Comparison of ENCODE assay signal across 1 cellular context in the genomic region with DNA sequence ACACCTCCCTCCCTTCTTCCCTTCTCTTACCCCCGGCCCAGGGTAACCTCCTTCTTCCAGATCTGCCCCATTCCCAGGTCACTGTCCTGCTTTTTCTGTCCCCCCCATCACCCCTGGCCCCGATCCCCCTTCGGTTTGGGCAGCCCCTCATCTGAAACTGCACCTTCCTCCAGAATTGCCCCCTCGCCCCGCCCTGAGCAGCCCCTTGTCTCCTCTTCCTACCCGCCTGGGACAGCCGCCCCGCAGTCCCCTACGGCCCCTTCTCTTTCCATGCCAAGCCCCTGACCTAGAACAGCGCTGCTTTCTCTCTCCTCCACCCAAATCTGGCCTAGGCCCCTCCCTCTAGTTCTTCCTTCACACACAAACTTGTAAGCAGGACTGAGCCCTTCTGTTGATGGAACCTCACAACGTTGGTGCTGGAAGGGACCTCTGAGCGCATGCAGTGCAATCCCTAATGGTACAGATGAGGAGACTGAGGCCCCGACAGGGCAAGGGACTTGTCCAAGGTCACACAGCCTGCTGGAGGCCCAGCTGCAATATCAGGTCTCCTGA.
TF ChIP-seq lines count a peak whose summit lies in the region.

No MANE protein-coding gene starts in this region.

TF ChIP-seq in HepG2, 621 proteins besides CTCF, POLR2A, EP300 and RAD21 (continues in another document):
- TF ChIP-seq, protein P1, sequence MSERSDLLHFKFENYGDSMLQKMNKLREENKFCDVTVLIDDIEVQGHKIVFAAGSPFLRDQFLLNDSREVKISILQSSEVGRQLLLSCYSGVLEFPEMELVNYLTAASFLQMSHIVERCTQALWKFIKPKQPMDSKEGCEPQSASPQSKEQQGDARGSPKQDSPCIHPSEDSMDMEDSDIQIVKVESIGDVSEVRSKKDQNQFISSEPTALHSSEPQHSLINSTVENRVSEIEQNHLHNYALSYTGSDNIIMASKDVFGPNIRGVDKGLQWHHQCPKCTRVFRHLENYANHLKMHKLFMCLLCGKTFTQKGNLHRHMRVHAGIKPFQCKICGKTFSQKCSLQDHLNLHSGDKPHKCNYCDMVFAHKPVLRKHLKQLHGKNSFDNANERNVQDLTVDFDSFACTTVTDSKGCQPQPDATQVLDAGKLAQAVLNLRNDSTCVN (CRISPR knock-in tag; IDR thresholded peaks at IDR 0.05; ENCODE audit: borderline replicate concordance): no peak
- TF ChIP-seq ZNF546 (CRISPR knock-in tag; conservative IDR thresholded peaks at IDR 0.05) (no peak), MEIS1 (CRISPR knock-in tag; IDR thresholded peaks at IDR 0.05; ENCODE audit: borderline replicate concordance) (0 out of 2 replicates have a peak, but pooled peaks have one; percentile 27), ZNF670 (CRISPR knock-in tag; IDR thresholded peaks at IDR 0.05; ENCODE audit: borderline replicate concordance) (no peak), NR2F6 (IDR thresholded peaks at IDR 0.05) (no peak), NR2F6 (CRISPR knock-in tag; IDR thresholded peaks at IDR 0.05) (no peak), ZNF782 (CRISPR knock-in tag; IDR thresholded peaks at IDR 0.05; ENCODE audit: borderline replicate concordance) (no peak), CENPX (CRISPR knock-in tag; IDR thresholded peaks at IDR 0.05) (no peak), SRY (CRISPR knock-in tag; IDR thresholded peaks at IDR 0.05) (no peak), PCBP1 (IDR thresholded peaks at IDR 0.05; ENCODE audit: borderline replicate concordance, low read depth, low read length) (no peak), ZNF329 (CRISPR knock-in tag; IDR thresholded peaks at IDR 0.05; ENCODE audit: low read depth) (no peak), PLRG1 (conservative IDR thresholded peaks at IDR 0.05) (no peak), NFKB2 (CRISPR knock-in tag; IDR thresholded peaks at IDR 0.05; ENCODE audit: borderline replicate concordance) (no peak), CEBPB (IDR thresholded peaks at IDR 0.05; ENCODE audit: borderline replicate concordance, low read depth, low read length) (no peak), SIN3A (IDR thresholded peaks at IDR 0.05; ENCODE audit: borderline replicate concordance, low read depth, low read length) (no peak), MEF2D (CRISPR knock-in tag; IDR thresholded peaks at IDR 0.05) (no peak), ZNF572 (CRISPR knock-in tag; IDR thresholded peaks at IDR 0.05) (no peak), ARNT (IDR thresholded peaks at IDR 0.05) (no peak), ZNF30 (CRISPR knock-in tag; IDR thresholded peaks at IDR 0.05) (no peak), ZNF136 (CRISPR knock-in tag; IDR thresholded peaks at IDR 0.05; ENCODE audit: low read depth) (no peak), ZNF264 (CRISPR knock-in tag; IDR thresholded peaks at IDR 0.05) (no peak), ZNF225 (CRISPR knock-in tag; IDR thresholded peaks at IDR 0.05) (no peak), ZNF383 (CRISPR knock-in tag; IDR thresholded peaks at IDR 0.05; ENCODE audit: borderline replicate concordance) (no peak; the same call in 1 of the 2 replicates), SAP130 (CRISPR knock-in tag; IDR thresholded peaks at IDR 0.05; ENCODE audit: low read depth) (no peak), ATF1 (CRISPR knock-in tag; IDR thresholded peaks at IDR 0.05) (no peak), ZNF337 (CRISPR knock-in tag; IDR thresholded peaks at IDR 0.05; ENCODE audit: borderline replicate concordance, low read depth) (no peak), ZNF614 (CRISPR knock-in tag; IDR thresholded peaks at IDR 0.05; ENCODE audit: borderline replicate concordance) (no peak), ZNF556 (CRISPR knock-in tag; IDR thresholded peaks at IDR 0.05; ENCODE audit: borderline replicate concordance) (no peak), RFX3 (CRISPR knock-in tag; IDR thresholded peaks at IDR 0.05) (no peak), JUN (CRISPR knock-in tag; IDR thresholded peaks at IDR 0.05) (no peak), ARHGAP35 (CRISPR knock-in tag; IDR thresholded peaks at IDR 0.05; ENCODE audit: borderline replicate concordance) (no peak), RNF2 (conservative IDR thresholded peaks at IDR 0.05; ENCODE audit: low read depth) (no peak), NRL (CRISPR knock-in tag; IDR thresholded peaks at IDR 0.05; ENCODE audit: borderline replicate concordance) (no peak), MATR3 (CRISPR knock-in tag; IDR thresholded peaks at IDR 0.05) (no peak), SP140L (CRISPR knock-in tag; IDR thresholded peaks at IDR 0.05; ENCODE audit: borderline replicate concordance) (no peak), MAF1 (CRISPR knock-in tag; IDR thresholded peaks at IDR 0.05; ENCODE audit: borderline replicate concordance) (no peak), ADNP (CRISPR knock-in tag; IDR thresholded peaks at IDR 0.05) (peak; percentile 58; the same call in 1 of the 2 replicates), FOXA3 (CRISPR knock-in tag; IDR thresholded peaks at IDR 0.05) (no peak), ARNT2 (CRISPR knock-in tag; IDR thresholded peaks at IDR 0.05; ENCODE audit: low read depth) (no peak), ZNF766 (CRISPR knock-in tag; IDR thresholded peaks at IDR 0.05; ENCODE audit: borderline replicate concordance) (no peak)
- TF ChIP-seq, protein P2, sequence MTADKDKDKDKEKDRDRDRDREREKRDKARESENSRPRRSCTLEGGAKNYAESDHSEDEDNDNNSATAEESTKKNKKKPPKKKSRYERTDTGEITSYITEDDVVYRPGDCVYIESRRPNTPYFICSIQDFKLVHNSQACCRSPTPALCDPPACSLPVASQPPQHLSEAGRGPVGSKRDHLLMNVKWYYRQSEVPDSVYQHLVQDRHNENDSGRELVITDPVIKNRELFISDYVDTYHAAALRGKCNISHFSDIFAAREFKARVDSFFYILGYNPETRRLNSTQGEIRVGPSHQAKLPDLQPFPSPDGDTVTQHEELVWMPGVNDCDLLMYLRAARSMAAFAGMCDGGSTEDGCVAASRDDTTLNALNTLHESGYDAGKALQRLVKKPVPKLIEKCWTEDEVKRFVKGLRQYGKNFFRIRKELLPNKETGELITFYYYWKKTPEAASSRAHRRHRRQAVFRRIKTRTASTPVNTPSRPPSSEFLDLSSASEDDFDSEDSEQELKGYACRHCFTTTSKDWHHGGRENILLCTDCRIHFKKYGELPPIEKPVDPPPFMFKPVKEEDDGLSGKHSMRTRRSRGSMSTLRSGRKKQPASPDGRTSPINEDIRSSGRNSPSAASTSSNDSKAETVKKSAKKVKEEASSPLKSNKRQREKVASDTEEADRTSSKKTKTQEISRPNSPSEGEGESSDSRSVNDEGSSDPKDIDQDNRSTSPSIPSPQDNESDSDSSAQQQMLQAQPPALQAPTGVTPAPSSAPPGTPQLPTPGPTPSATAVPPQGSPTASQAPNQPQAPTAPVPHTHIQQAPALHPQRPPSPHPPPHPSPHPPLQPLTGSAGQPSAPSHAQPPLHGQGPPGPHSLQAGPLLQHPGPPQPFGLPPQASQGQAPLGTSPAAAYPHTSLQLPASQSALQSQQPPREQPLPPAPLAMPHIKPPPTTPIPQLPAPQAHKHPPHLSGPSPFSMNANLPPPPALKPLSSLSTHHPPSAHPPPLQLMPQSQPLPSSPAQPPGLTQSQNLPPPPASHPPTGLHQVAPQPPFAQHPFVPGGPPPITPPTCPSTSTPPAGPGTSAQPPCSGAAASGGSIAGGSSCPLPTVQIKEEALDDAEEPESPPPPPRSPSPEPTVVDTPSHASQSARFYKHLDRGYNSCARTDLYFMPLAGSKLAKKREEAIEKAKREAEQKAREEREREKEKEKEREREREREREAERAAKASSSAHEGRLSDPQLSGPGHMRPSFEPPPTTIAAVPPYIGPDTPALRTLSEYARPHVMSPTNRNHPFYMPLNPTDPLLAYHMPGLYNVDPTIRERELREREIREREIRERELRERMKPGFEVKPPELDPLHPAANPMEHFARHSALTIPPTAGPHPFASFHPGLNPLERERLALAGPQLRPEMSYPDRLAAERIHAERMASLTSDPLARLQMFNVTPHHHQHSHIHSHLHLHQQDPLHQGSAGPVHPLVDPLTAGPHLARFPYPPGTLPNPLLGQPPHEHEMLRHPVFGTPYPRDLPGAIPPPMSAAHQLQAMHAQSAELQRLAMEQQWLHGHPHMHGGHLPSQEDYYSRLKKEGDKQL (CRISPR knock-in tag; IDR thresholded peaks at IDR 0.05; ENCODE audit: low read depth): no peak
- TF ChIP-seq, protein P3, sequence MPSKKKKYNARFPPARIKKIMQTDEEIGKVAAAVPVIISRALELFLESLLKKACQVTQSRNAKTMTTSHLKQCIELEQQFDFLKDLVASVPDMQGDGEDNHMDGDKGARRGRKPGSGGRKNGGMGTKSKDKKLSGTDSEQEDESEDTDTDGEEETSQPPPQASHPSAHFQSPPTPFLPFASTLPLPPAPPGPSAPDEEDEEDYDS (CRISPR knock-in tag; IDR thresholded peaks at IDR 0.05): no peak
- TF ChIP-seq, protein P4, sequence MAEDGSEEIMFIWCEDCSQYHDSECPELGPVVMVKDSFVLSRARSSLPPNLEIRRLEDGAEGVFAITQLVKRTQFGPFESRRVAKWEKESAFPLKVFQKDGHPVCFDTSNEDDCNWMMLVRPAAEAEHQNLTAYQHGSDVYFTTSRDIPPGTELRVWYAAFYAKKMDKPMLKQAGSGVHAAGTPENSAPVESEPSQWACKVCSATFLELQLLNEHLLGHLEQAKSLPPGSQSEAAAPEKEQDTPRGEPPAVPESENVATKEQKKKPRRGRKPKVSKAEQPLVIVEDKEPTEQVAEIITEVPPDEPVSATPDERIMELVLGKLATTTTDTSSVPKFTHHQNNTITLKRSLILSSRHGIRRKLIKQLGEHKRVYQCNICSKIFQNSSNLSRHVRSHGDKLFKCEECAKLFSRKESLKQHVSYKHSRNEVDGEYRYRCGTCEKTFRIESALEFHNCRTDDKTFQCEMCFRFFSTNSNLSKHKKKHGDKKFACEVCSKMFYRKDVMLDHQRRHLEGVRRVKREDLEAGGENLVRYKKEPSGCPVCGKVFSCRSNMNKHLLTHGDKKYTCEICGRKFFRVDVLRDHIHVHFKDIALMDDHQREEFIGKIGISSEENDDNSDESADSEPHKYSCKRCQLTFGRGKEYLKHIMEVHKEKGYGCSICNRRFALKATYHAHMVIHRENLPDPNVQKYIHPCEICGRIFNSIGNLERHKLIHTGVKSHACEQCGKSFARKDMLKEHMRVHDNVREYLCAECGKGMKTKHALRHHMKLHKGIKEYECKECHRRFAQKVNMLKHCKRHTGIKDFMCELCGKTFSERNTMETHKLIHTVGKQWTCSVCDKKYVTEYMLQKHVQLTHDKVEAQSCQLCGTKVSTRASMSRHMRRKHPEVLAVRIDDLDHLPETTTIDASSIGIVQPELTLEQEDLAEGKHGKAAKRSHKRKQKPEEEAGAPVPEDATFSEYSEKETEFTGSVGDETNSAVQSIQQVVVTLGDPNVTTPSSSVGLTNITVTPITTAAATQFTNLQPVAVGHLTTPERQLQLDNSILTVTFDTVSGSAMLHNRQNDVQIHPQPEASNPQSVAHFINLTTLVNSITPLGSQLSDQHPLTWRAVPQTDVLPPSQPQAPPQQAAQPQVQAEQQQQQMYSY (CRISPR knock-in tag; IDR thresholded peaks at IDR 0.05): no peak
- TF ChIP-seq, protein P5, sequence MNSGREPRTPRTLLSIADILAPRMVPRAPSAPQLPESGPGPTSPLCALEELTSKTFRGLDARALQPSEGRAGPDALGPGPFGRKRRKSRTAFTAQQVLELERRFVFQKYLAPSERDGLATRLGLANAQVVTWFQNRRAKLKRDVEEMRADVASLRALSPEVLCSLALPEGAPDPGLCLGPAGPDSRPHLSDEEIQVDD (CRISPR knock-in tag; IDR thresholded peaks at IDR 0.05; ENCODE audit: borderline replicate concordance): no peak
- TF ChIP-seq, protein P6, sequence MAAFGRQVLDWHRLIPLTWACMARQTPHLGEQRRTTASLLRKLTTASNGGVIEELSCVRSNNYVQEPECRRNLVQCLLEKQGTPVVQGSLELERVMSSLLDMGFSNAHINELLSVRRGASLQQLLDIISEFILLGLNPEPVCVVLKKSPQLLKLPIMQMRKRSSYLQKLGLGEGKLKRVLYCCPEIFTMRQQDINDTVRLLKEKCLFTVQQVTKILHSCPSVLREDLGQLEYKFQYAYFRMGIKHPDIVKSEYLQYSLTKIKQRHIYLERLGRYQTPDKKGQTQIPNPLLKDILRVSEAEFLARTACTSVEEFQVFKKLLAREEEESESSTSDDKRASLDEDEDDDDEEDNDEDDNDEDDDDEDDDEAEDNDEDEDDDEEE (CRISPR knock-in tag; IDR thresholded peaks at IDR 0.05): 0 out of 2 replicates have a peak, but pooled peaks have one; percentile 56
- TF ChIP-seq, protein P7, sequence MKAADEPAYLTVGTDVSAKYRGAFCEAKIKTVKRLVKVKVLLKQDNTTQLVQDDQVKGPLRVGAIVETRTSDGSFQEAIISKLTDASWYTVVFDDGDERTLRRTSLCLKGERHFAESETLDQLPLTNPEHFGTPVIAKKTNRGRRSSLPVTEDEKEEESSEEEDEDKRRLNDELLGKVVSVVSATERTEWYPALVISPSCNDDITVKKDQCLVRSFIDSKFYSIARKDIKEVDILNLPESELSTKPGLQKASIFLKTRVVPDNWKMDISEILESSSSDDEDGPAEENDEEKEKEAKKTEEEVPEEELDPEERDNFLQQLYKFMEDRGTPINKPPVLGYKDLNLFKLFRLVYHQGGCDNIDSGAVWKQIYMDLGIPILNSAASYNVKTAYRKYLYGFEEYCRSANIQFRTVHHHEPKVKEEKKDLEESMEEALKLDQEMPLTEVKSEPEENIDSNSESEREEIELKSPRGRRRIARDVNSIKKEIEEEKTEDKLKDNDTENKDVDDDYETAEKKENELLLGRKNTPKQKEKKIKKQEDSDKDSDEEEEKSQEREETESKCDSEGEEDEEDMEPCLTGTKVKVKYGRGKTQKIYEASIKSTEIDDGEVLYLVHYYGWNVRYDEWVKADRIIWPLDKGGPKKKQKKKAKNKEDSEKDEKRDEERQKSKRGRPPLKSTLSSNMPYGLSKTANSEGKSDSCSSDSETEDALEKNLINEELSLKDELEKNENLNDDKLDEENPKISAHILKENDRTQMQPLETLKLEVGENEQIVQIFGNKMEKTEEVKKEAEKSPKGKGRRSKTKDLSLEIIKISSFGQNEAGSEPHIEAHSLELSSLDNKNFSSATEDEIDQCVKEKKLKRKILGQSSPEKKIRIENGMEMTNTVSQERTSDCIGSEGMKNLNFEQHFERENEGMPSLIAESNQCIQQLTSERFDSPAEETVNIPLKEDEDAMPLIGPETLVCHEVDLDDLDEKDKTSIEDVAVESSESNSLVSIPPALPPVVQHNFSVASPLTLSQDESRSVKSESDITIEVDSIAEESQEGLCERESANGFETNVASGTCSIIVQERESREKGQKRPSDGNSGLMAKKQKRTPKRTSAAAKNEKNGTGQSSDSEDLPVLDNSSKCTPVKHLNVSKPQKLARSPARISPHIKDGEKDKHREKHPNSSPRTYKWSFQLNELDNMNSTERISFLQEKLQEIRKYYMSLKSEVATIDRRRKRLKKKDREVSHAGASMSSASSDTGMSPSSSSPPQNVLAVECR (CRISPR knock-in tag; IDR thresholded peaks at IDR 0.05; ENCODE audit: borderline replicate concordance): no peak
- TF ChIP-seq, protein P8, sequence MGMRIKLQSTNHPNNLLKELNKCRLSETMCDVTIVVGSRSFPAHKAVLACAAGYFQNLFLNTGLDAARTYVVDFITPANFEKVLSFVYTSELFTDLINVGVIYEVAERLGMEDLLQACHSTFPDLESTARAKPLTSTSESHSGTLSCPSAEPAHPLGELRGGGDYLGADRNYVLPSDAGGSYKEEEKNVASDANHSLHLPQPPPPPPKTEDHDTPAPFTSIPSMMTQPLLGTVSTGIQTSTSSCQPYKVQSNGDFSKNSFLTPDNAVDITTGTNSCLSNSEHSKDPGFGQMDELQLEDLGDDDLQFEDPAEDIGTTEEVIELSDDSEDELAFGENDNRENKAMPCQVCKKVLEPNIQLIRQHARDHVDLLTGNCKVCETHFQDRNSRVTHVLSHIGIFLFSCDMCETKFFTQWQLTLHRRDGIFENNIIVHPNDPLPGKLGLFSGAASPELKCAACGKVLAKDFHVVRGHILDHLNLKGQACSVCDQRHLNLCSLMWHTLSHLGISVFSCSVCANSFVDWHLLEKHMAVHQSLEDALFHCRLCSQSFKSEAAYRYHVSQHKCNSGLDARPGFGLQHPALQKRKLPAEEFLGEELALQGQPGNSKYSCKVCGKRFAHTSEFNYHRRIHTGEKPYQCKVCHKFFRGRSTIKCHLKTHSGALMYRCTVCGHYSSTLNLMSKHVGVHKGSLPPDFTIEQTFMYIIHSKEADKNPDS (CRISPR knock-in tag; IDR thresholded peaks at IDR 0.05): no peak
